Comparison of ENCODE assay signal across 8 cellular contexts in genomic region chr11:6682591-6682935, GRCh38. TPM values are rescaled to one million over a fixed set of nuclear protein-coding genes. Genes with fewer than 3 reads are reported as not detected.
A peak's percentile ranks its signal among the peaks of the same experiment; 100 is the strongest.
DNase-seq lines count a peak whose midpoint lies in the region; ATAC-seq, FAIRE-seq and TF ChIP-seq lines count a peak whose summit lies in the region.

No MANE protein-coding gene starts in this region.

- no peak for TF ChIP-seq CTCF in CD4-positive, alpha-beta T cell (IDR thresholded peaks at IDR 0.05)
- TF ChIP-seq CTCF in HFFc6 (IDR thresholded peaks at IDR 0.05) (no peak), hepatocyte (IDR thresholded peaks at IDR 0.05; ENCODE audit: poor library complexity) (no peak), smooth muscle cell (IDR thresholded peaks at IDR 0.05; ENCODE audit: borderline replicate concordance, insufficient read depth, poor library complexity, severe bottlenecking) (no peak)

- CTCF ChIA-PET in CD4-positive, alpha-beta T cell (lab: Charles Lee), result interaction anchor here (0.7 to 2.7 kb wide), 13 partner anchors 10 to 239 kb away, joined by 3 to 33 read pairs (median 8); partner anchors contain the start of genes ARFIP2, ILK, RRP8 and TIMM10B
- CTCF ChIA-PET in activated CD4-positive, alpha-beta memory T cell treated with anti-CD3 and anti-CD28 coated beads, Interleukin-2, amount 10 ng/mL, durations not matched to agents 7 days and 5 days (lab: Charles Lee), result interaction anchor here (0.7 to 4.7 kb wide), 28 partner anchors 10 to 304 kb away, joined by 3 to 64 read pairs (median 7); partner anchors contain the start of genes ARFIP2, ILK, RRP8 and TAF10

- H4K20me1 ChIP-seq in hepatocyte (ENCODE audit: insufficient read depth, poor library complexity, severe bottlenecking) (no peaks in the 10 kb centered on the region), smooth muscle cell (ENCODE audit: low read depth) (peaks cover 20% of the 10 kb centered on the region)

- intact Hi-C loops in CD4-positive, alpha-beta T cell (cut with DNase I, micrococcal nuclease), result loop anchor here (2.0 to 10.0 kb wide), 6 partner anchors 24 to 448 kb away; partner anchors contain the start of genes ARFIP2 (in 1 of the 2), CNGA4 (in 1 of the 2), FHIP1B (in 1 of the 2) and TAF10 (in 1 of the 2)

- H3K9me3 Mint-ChIP-seq in CD4-positive, alpha-beta T cell, result no peaks in the 10 kb centered on the region
- no peaks in the 10 kb centered on the region for H3K9me3 Mint-ChIP-seq in HFFc6
- H3K9me3 Mint-ChIP-seq in activated CD4-positive, alpha-beta memory T cell treated with anti-CD3 and anti-CD28 coated beads, Interleukin-2, amount 10 ng/mL, durations not matched to agents 7 days and 5 days, result no peaks in the 10 kb centered on the region

- no peaks in the 10 kb centered on the region for H3K9me3 ChIP-seq in CD4-positive, alpha-beta T cell (ENCODE audit: control insufficient read depth, low read length)
- H3K9me3 ChIP-seq in hepatocyte (ENCODE audit: low read depth) (no peaks in the 10 kb centered on the region), smooth muscle cell (replicated peaks; ENCODE audit: low read depth) (no peaks in the 10 kb centered on the region)

- peak overlapping the region; percentile 98 for H3K4me3 Mint-ChIP-seq in CD4-positive, alpha-beta T cell
- H3K4me3 Mint-ChIP-seq in HFFc6, result peak overlapping the region; percentile 98
- peak overlapping the region; percentile 96 for H3K4me3 Mint-ChIP-seq in activated CD4-positive, alpha-beta memory T cell treated with anti-CD3 and anti-CD28 coated beads, Interleukin-2, amount 10 ng/mL, durations not matched to agents 7 days and 5 days

- peaks cover 10% of the 10 kb centered on the region for H3K4me1 ChIP-seq in hepatocyte (ENCODE audit: insufficient read depth)
- peaks cover 7% of the 10 kb centered on the region for H3K4me1 ChIP-seq in smooth muscle cell (ENCODE audit: low read depth)

- FAIRE-seq in RCC 7860 (lab: Jason Lieb, UNC), result no peak
- FAIRE-seq in frontal cortex (lab: Jason Lieb, UNC), result no peak

- no peaks in the 10 kb centered on the region for H3K36me3 ChIP-seq in hepatocyte (replicated peaks; ENCODE audit: insufficient read depth, low read depth)
- H3K36me3 ChIP-seq in smooth muscle cell (ENCODE audit: low read depth), result no peaks in the 10 kb centered on the region

- 1% methylated on average over 10 of the region's 10 CpGs for WGBS in hepatocyte (ENCODE audit: low lambda C conversion rate, missing lambda C conversion rate)
- under 1% methylated on average over 10 of the region's 10 CpGs for WGBS in smooth muscle cell (ENCODE audit: low lambda C conversion rate)

- H3K4me2 ChIP-seq in hepatocyte (peak overlapping the region; percentile 89), smooth muscle cell (peak overlapping the region; percentile 95)

- peaks cover 38% of the 10 kb centered on the region for H3K36me3 Mint-ChIP-seq in CD4-positive, alpha-beta T cell (ENCODE audit: low read depth)
- peaks cover 11% of the 10 kb centered on the region for H3K36me3 Mint-ChIP-seq in HFFc6 (ENCODE audit: low read depth)
- peaks cover 40% of the 10 kb centered on the region for H3K36me3 Mint-ChIP-seq in activated CD4-positive, alpha-beta memory T cell treated with anti-CD3 and anti-CD28 coated beads, Interleukin-2, amount 10 ng/mL, durations not matched to agents 7 days and 5 days (ENCODE audit: low read depth)

- peaks cover 48% of the 10 kb centered on the region for H3K4me1 Mint-ChIP-seq in CD4-positive, alpha-beta T cell (ENCODE audit: low read depth)
- H3K4me1 Mint-ChIP-seq in HFFc6 (ENCODE audit: low read depth), result peaks cover 23% of the 10 kb centered on the region
- H3K4me1 Mint-ChIP-seq in activated CD4-positive, alpha-beta memory T cell treated with anti-CD3 and anti-CD28 coated beads, Interleukin-2, amount 10 ng/mL, durations not matched to agents 7 days and 5 days, result peaks cover 31% of the 10 kb centered on the region

- peak overlapping the region; percentile 94 for H3K27ac Mint-ChIP-seq in CD4-positive, alpha-beta T cell
- H3K27ac Mint-ChIP-seq in HFFc6, result peak overlapping the region; percentile 89
- peak overlapping the region; percentile 95 for H3K27ac Mint-ChIP-seq in activated CD4-positive, alpha-beta memory T cell treated with anti-CD3 and anti-CD28 coated beads, Interleukin-2, amount 10 ng/mL, durations not matched to agents 7 days and 5 days

- no peaks in the 10 kb centered on the region for H3K27me3 Mint-ChIP-seq in CD4-positive, alpha-beta T cell
- peaks cover 1% of the 10 kb centered on the region; the same call in 1 of the 2 replicates for H3K27me3 Mint-ChIP-seq in HFFc6 (ENCODE audit: insufficient read depth)
- no peaks in the 10 kb centered on the region for H3K27me3 Mint-ChIP-seq in activated CD4-positive, alpha-beta memory T cell treated with anti-CD3 and anti-CD28 coated beads, Interleukin-2, amount 10 ng/mL, durations not matched to agents 7 days and 5 days

- H3K4me3 ChIP-seq in hepatocyte, result peak overlapping the region; percentile 43
- H3K4me3 ChIP-seq in smooth muscle cell, result peak overlapping the region; percentile 77

- no peak for ATAC-seq in CD4-positive, alpha-beta T cell (ENCODE audit: poor library complexity)

- H3K9me2 ChIP-seq in hepatocyte (replicated peaks; ENCODE audit: insufficient read depth), result no peaks in the 10 kb centered on the region

- POLR2A ChIA-PET in CD4-positive, alpha-beta T cell (lab: Charles Lee), result interaction anchor here (0.8 to 5.7 kb wide), 18 partner anchors 10 to 280 kb away, joined by 4 to 134 read pairs (median 13); partner anchors contain the start of genes APBB1, ARFIP2, ILK and RRP8
- POLR2A ChIA-PET in activated CD4-positive, alpha-beta memory T cell treated with anti-CD3 and anti-CD28 coated beads, Interleukin-2, amount 10 ng/mL, durations not matched to agents 7 days and 5 days (lab: Charles Lee), result interaction anchor here (1.4 to 4.2 kb wide), 8 partner anchors 10 to 201 kb away, joined by 3 to 49 read pairs (median 24); partner anchors contain the start of genes ARFIP2, ILK, RRP8 and TAF10

- no peak for DNase-seq in CD4-positive, alpha-beta T cell
- DNase-seq in HFFc6 (no peak), hepatocyte (ENCODE audit: low spot score) (no peak), smooth muscle cell (lab: John Stamatoyannopoulos, UW; ENCODE audit: unreplicated experiment) (no peak), NCI-H2107 treated with DMSO at 0.1 percent for 48 hours (lab: John Stamatoyannopoulos, UW; ENCODE audit: unreplicated experiment) (no peak), RCC 7860 (ENCODE audit: low spot score) (no peak), frontal cortex (ENCODE audit: low spot score in 2 of 2) (no peak)
- no peak for DNase-seq in activated CD4-positive, alpha-beta memory T cell treated with anti-CD3 and anti-CD28 coated beads, Interleukin-2, amount 10 ng/mL, durations not matched to agents 7 days and 5 days

- H2AFZ ChIP-seq in hepatocyte (peak overlapping the region; percentile 50), smooth muscle cell (ENCODE audit: low read depth) (peak overlapping the region; percentile 68)

- H3K79me2 ChIP-seq in hepatocyte (peaks cover 21% of the 10 kb centered on the region), smooth muscle cell (ENCODE audit: low read depth) (peaks cover 24% of the 10 kb centered on the region)

- H3F3A ChIP-seq in smooth muscle cell (ENCODE audit: low read depth), result peaks cover 3% of the 10 kb centered on the region

- H3K9ac ChIP-seq in smooth muscle cell (ENCODE audit: low read depth), result peak overlapping the region; percentile 50

- no peaks in the 10 kb centered on the region for H3K27me3 ChIP-seq in CD4-positive, alpha-beta T cell (ENCODE audit: control insufficient read depth, insufficient read depth, low read length)
- H3K27me3 ChIP-seq in hepatocyte (no peaks in the 10 kb centered on the region), smooth muscle cell (ENCODE audit: low read depth) (no peaks in the 10 kb centered on the region)

- H3K27ac ChIP-seq in CD4-positive, alpha-beta T cell (ENCODE audit: low read depth, low read length), result peak overlapping the region; percentile 55
- peak overlapping the region; percentile 81 for H3K27ac ChIP-seq in hepatocyte
- H3K27ac ChIP-seq in smooth muscle cell (ENCODE audit: low read depth), result peak overlapping the region; percentile 36

RNA-seq across cellular contexts. Expression of gene MRPL17, which starts 0.6 kb away (rescaled TPM):
- 10 to 100 TPM; 12.3 to 14.2 TPM for total RNA-seq in CD4-positive, alpha-beta T cell
- 100 to 1,000 TPM in 1 of 6 experiments, 10 to 100 TPM in 5; 79.5 to 111 (median 89.4) TPM for total RNA-seq in HFFc6 (2021; fragmentation: NEBNext Ultra II Directional; extraction: Animal tissue kit (Norgen Biotek cat#: 25700))
- total RNA-seq in activated CD4-positive, alpha-beta memory T cell treated with anti-CD3 and anti-CD28 coated beads, Interleukin-2, amount 10 ng/mL, durations not matched to agents 7 days and 5 days, result 10 to 100 TPM; 54.1 to 56.3 TPM
- 34.5 and 71.9 TPM in 2 replicates for total RNA-seq in hepatocyte
- polyA plus RNA-seq in hepatocyte, result 62.7 and 71.9 TPM in 2 replicates
- 64.0 and 132 TPM in 2 replicates for total RNA-seq in smooth muscle cell
- polyA plus RNA-seq in smooth muscle cell, result 77.4 and 98.4 TPM in 2 replicates
- total RNA-seq in frontal cortex, result 18.8 TPM

RNA-seq across cellular contexts. Expression of gene DCHS1, which starts 27.0 kb away (rescaled TPM):
- 1 to 10 TPM; 9.7 TPM for total RNA-seq in CD4-positive, alpha-beta T cell
- total RNA-seq in HFFc6 (2021; fragmentation: NEBNext Ultra II Directional; extraction: Animal tissue kit (Norgen Biotek cat#: 25700)), result 1 to 10 TPM; 1.4 to 2.8 (median 2.3) TPM
- total RNA-seq in activated CD4-positive, alpha-beta memory T cell treated with anti-CD3 and anti-CD28 coated beads, Interleukin-2, amount 10 ng/mL, durations not matched to agents 7 days and 5 days, result under 1 TPM; 0.23 to 0.25 TPM
- total RNA-seq in hepatocyte (8.5 and 15.2 TPM in 2 replicates), smooth muscle cell (25.1 and 34.2 TPM in 2 replicates), frontal cortex (38.3 TPM)
- polyA plus RNA-seq in hepatocyte (6.3 and 8.0 TPM in 2 replicates), smooth muscle cell (21.0 and 24.5 TPM in 2 replicates)
